ENCODE assay signal across 8 cellular contexts in genomic region chr9:135926402-135927194, GRCh38. TPM values are rescaled to one million over a fixed set of nuclear protein-coding genes. Genes with fewer than 3 reads are reported as not detected.
DNase-seq lines count a peak whose midpoint lies in the region; ATAC-seq and TF ChIP-seq lines count a peak whose summit lies in the region.

No MANE protein-coding gene starts in this region.

- no peak overlapping the region for H3K4me3 Mint-ChIP-seq in activated CD4-positive, alpha-beta memory T cell treated with anti-CD3 and anti-CD28 coated beads, Interleukin-2, amount 10 ng/mL, durations not matched to agents 7 days and 5 days

- no peak for TF ChIP-seq CTCF in gastroesophageal sphincter (IDR thresholded peaks at IDR 0.05)

- H3K27ac ChIP-seq in gastroesophageal sphincter, result no peak overlapping the region

- POLR2A ChIA-PET in activated CD4-positive, alpha-beta memory T cell treated with anti-CD3 and anti-CD28 coated beads, Interleukin-2, amount 10 ng/mL, durations not matched to agents 7 days and 5 days (lab: Charles Lee), result interaction anchor here (1.1 kb wide), 1 partner anchor 19 kb away, joined by 4 read pairs; the partner anchor contains the start of gene CAMSAP1

- no peaks in the 10 kb centered on the region for H3K27me3 Mint-ChIP-seq in activated CD4-positive, alpha-beta memory T cell treated with anti-CD3 and anti-CD28 coated beads, Interleukin-2, amount 10 ng/mL, durations not matched to agents 7 days and 5 days

- no peak overlapping the region for H3K4me3 ChIP-seq in gastroesophageal sphincter

- no peak for TF ChIP-seq POLR2A in gastroesophageal sphincter (IDR thresholded peaks at IDR 0.05)

- H3K36me3 Mint-ChIP-seq in activated CD4-positive, alpha-beta memory T cell treated with anti-CD3 and anti-CD28 coated beads, Interleukin-2, amount 10 ng/mL, durations not matched to agents 7 days and 5 days (ENCODE audit: low read depth), result peaks cover 11% of the 10 kb centered on the region

- DNase-seq in SIG-M5 treated with dmso at 0.1 percent for 504 hours (lab: John Stamatoyannopoulos, UW; ENCODE audit: unreplicated experiment) (peak; percentile 5), SIG-M5 (lab: John Stamatoyannopoulos, UW) (no peak), DMS79 treated with DMSO at 0.1 percent for 48 hours (lab: John Stamatoyannopoulos, UW) (no peak)
- peak; percentile 80 for DNase-seq in activated CD4-positive, alpha-beta memory T cell treated with anti-CD3 and anti-CD28 coated beads, Interleukin-2, amount 10 ng/mL, durations not matched to agents 7 days and 5 days
- DNase-seq in stimulated activated CD4-positive, alpha-beta T cell treated with anti-CD3 and anti-CD28 coated beads, TNF-alpha, amount 100 ng/mL, for 48 hours (ENCODE audit: low read depth in 3 of 3), result peak; percentile 75 to 92 (median 78)

- no peaks in the 10 kb centered on the region for H3K27me3 ChIP-seq in gastroesophageal sphincter

- 68% methylated on average over 4 to 5 of the region's 27 CpGs for WGBS in gastroesophageal sphincter (ENCODE audit: low coverage in 1 of 2), 2 donors

- H3K27ac Mint-ChIP-seq in activated CD4-positive, alpha-beta memory T cell treated with anti-CD3 and anti-CD28 coated beads, Interleukin-2, amount 10 ng/mL, durations not matched to agents 7 days and 5 days, result no peak overlapping the region

- H3K9me3 Mint-ChIP-seq in activated CD4-positive, alpha-beta memory T cell treated with anti-CD3 and anti-CD28 coated beads, Interleukin-2, amount 10 ng/mL, durations not matched to agents 7 days and 5 days, result no peaks in the 10 kb centered on the region

- peaks cover 0 to 68% of the 10 kb centered on the region in 2 donors for H3K36me3 ChIP-seq in gastroesophageal sphincter

- H3K9me3 ChIP-seq in gastroesophageal sphincter, result no peaks in the 10 kb centered on the region

- peak; percentile 34 for ATAC-seq in gastroesophageal sphincter
- ATAC-seq in HG03342 (IDR thresholded peaks at IDR 0.05; ENCODE audit: unreplicated experiment), result no peak
- no peak for ATAC-seq in GM21717 (IDR thresholded peaks at IDR 0.05; ENCODE audit: unreplicated experiment)

- TF ChIP-seq EP300 in gastroesophageal sphincter (IDR thresholded peaks at IDR 0.05), result no peak

- H3K4me1 Mint-ChIP-seq in activated CD4-positive, alpha-beta memory T cell treated with anti-CD3 and anti-CD28 coated beads, Interleukin-2, amount 10 ng/mL, durations not matched to agents 7 days and 5 days, result peaks cover 34% of the 10 kb centered on the region

- CTCF ChIA-PET in activated CD4-positive, alpha-beta memory T cell treated with anti-CD3 and anti-CD28 coated beads, Interleukin-2, amount 10 ng/mL, durations not matched to agents 7 days and 5 days (lab: Charles Lee), result no interaction called here

- peaks cover 0 to 7% (median 0%) of the 10 kb centered on the region in 3 donors for H3K4me1 ChIP-seq in gastroesophageal sphincter

RNA-seq across cellular contexts. Expression of gene CAMSAP1, which starts 19.3 kb away (rescaled TPM):
- total RNA-seq in activated CD4-positive, alpha-beta memory T cell treated with anti-CD3 and anti-CD28 coated beads, Interleukin-2, amount 10 ng/mL, durations not matched to agents 7 days and 5 days, result 10 to 100 TPM; 20.9 to 22.0 TPM
- 10 to 100 TPM; 27.5 to 49.2 (median 28.2) TPM for total RNA-seq in gastroesophageal sphincter

RNA-seq across cellular contexts. Expression of gene UBAC1, which starts 34.6 kb away (rescaled TPM):
- total RNA-seq in activated CD4-positive, alpha-beta memory T cell treated with anti-CD3 and anti-CD28 coated beads, Interleukin-2, amount 10 ng/mL, durations not matched to agents 7 days and 5 days, result 10 to 100 TPM; 28.1 to 29.5 TPM
- total RNA-seq in gastroesophageal sphincter, result 10 to 100 TPM; 52.9 to 76.3 (median 63.5) TPM

Comparison
In these comparisons a context has a peak if more than half of its experiments do, and no peak if none do; other contexts are left out.
1. DNase-seq: peak in SIG-M5 treated with dmso at 0.1 percent for 504 hours (single experiment), activated CD4-positive, alpha-beta memory T cell treated with anti-CD3 and anti-CD28 coated beads, Interleukin-2, amount 10 ng/mL, durations not matched to agents 7 days and 5 days (single experiment) and stimulated activated CD4-positive, alpha-beta T cell treated with anti-CD3 and anti-CD28 coated beads, TNF-alpha, amount 100 ng/mL, for 48 hours (3 of 3); none in SIG-M5 (single experiment) and DMS79 treated with DMSO at 0.1 percent for 48 hours (single experiment).